ENCODE assay signal across 1 cellular context in the genomic region with DNA sequence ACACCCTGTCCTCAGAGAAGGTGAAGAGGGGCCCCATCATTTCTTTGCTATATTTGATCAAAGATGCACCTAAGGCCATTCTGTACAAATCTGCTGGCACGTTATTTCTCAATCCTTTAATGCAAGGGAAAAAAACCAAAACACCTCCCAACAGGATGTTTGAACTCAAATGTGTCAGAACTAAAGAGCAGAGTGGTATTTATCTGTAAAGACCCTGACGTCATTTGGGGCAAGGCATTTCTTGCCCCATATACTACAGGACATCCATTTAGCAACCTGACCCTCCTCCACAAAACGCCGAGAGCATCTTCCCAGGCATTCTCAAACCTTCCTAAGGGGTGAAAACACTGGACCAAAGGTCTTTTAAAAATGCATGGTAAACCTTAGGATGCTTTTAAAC.
TF ChIP-seq lines count a peak whose summit lies in the region.

No MANE protein-coding gene starts in this region.

TF ChIP-seq in HepG2, 621 proteins besides CTCF, POLR2A, EP300 and RAD21:
- TF ChIP-seq RBM22 (optimal IDR thresholded peaks at IDR 0.05; ENCODE audit: low read length) (peak; percentile 43), HHEX (CRISPR knock-in tag; IDR thresholded peaks at IDR 0.05) (no peak), SETDB1 (CRISPR knock-in tag; IDR thresholded peaks at IDR 0.05; ENCODE audit: borderline replicate concordance) (no peak)
